Comparison of ENCODE assay signal across 12 cellular contexts in genomic region chr2:39488450-39488849, GRCh38. TPM values are rescaled to one million over a fixed set of nuclear protein-coding genes. Genes with fewer than 3 reads are reported as not detected.
DNase-seq lines count a peak whose midpoint lies in the region; ATAC-seq, FAIRE-seq and TF ChIP-seq lines count a peak whose summit lies in the region.
"Had no signal": no experiment of that assay in that cellular context is flagged by ENCODE, and none has a peak within 500 bp of the region (broad histone marks: within the 10 kb centered on the region; RNA-seq: fewer than 3 reads in every experiment).

No MANE protein-coding gene starts in this region.

- FAIRE-seq in astrocyte (lab: Jason Lieb, UNC): no peak
- no peak for FAIRE-seq in GM12892 (lab: Jason Lieb, UNC)

- H3K4me1 Mint-ChIP-seq in astrocyte (ENCODE audit: low read depth, unreplicated experiment): peaks cover 49% of the 10 kb centered on the region

- no peaks in the 10 kb centered on the region for H3K9me3 Mint-ChIP-seq in astrocyte (ENCODE audit: unreplicated experiment)

- peak overlapping the region; percentile 91 for H3K27ac Mint-ChIP-seq in astrocyte (ENCODE audit: unreplicated experiment)
- H3K27ac Mint-ChIP-seq: activated CD4-positive, alpha-beta T cell treated with anti-CD3 and anti-CD28 coated beads for 36 hours; activated naive CD8-positive, alpha-beta T cell had no signal

- no peaks in the 10 kb centered on the region for H3K79me2 ChIP-seq in astrocyte (ENCODE audit: insufficient read depth, low read length)

- H4K20me1 ChIP-seq in astrocyte (ENCODE audit: insufficient read depth, low read length): no peaks in the 10 kb centered on the region

- no peaks in the 10 kb centered on the region for H3K9me3 ChIP-seq in astrocyte (ENCODE audit: insufficient read depth, low read depth, low read length)

- no peak overlapping the region for H3K4me3 ChIP-seq in astrocyte (ENCODE audit: insufficient read depth, low read depth, low read length)
- H3K4me3 ChIP-seq in kidney epithelial cell (ENCODE audit: low read depth, low read length): no peak overlapping the region

- no peak for TF ChIP-seq POLR2A in GM12892 (IDR thresholded peaks at IDR 0.05; ENCODE audit: low read depth, low read length)

- no peak overlapping the region for H3K4me2 ChIP-seq in astrocyte (ENCODE audit: low read length)

- peaks cover 27% of the 10 kb centered on the region for H3K4me1 ChIP-seq in astrocyte (ENCODE audit: insufficient read depth, low read length)

- no peaks in the 10 kb centered on the region for H3K36me3 Mint-ChIP-seq in astrocyte (ENCODE audit: low read depth, unreplicated experiment)

- no peaks in the 10 kb centered on the region for H3K27me3 ChIP-seq in astrocyte (ENCODE audit: insufficient read depth, low read length)
- no peaks in the 10 kb centered on the region for H3K27me3 ChIP-seq in kidney epithelial cell (ENCODE audit: control insufficient read depth, insufficient read depth, low read length)

- no peak for TF ChIP-seq CTCF in astrocyte (IDR thresholded peaks at IDR 0.05; ENCODE audit: insufficient read depth, low read depth, low read length)
- TF ChIP-seq CTCF in kidney epithelial cell (IDR thresholded peaks at IDR 0.05; ENCODE audit: insufficient read depth, low read length, poor library complexity, severe bottlenecking): no peak

- H2AFZ ChIP-seq in astrocyte (ENCODE audit: low read depth, low read length): peak overlapping the region; percentile 45

- no peak for ATAC-seq in GM18861 (IDR thresholded peaks at IDR 0.05; ENCODE audit: unreplicated experiment)
- ATAC-seq: activated CD4-positive, alpha-beta T cell treated with anti-CD3 and anti-CD28 coated beads for 36 hours had no signal

- H3K36me3 ChIP-seq in astrocyte (ENCODE audit: insufficient read depth, low read length) (no peaks in the 10 kb centered on the region), kidney epithelial cell (ENCODE audit: control insufficient read depth, insufficient read depth, low read length) (no peaks in the 10 kb centered on the region)

- H3K27me3 Mint-ChIP-seq in astrocyte (ENCODE audit: low read depth, unreplicated experiment): no peaks in the 10 kb centered on the region
- H3K27me3 Mint-ChIP-seq: activated naive CD8-positive, alpha-beta T cell had no signal

- DNase-seq in A172 (ENCODE audit: low spot score) (peak; percentile 84), M059J (ENCODE audit: low read depth) (peak; percentile 89), astrocyte (ENCODE audit: low read depth) (peak; percentile 92), kidney epithelial cell (ENCODE audit: low read depth) (peak; percentile 77), UCSD-AML1 (lab: John Stamatoyannopoulos, UW; ENCODE audit: unreplicated experiment) (no peak), NCI-H524 treated with DMSO at 0.1 percent for 48 hours (lab: John Stamatoyannopoulos, UW) (no peak), GM12892 (ENCODE audit: insufficient read length) (no peak)
- DNase-seq: activated CD4-positive, alpha-beta T cell treated with anti-CD3 and anti-CD28 coated beads for 36 hours; left cardiac atrium; NCI-H2029 had no signal

- peak overlapping the region; percentile 62 for H3K27ac ChIP-seq in astrocyte (ENCODE audit: low read depth, low read length)

- no peak overlapping the region for H3K9ac ChIP-seq in astrocyte (ENCODE audit: low read length)

- H3K4me3 Mint-ChIP-seq in astrocyte (ENCODE audit: unreplicated experiment): peak overlapping the region; percentile 34
- H3K4me3 Mint-ChIP-seq: activated CD4-positive, alpha-beta T cell treated with anti-CD3 and anti-CD28 coated beads for 36 hours; activated naive CD8-positive, alpha-beta T cell had no signal

RNA-seq across cellular contexts. Expression of gene MAP4K3, which starts 51.4 kb away (rescaled TPM):
- 29.1 and 32.7 TPM in 2 replicates for total RNA-seq in A172 (2014; rRNA removed; shearing (Covaris generic))
- 12.6 and 21.0 TPM in 2 replicates for total RNA-seq in M059J (2014; rRNA removed; shearing (Covaris generic))
- total RNA-seq in astrocyte: 49.3 and 58.1 TPM in 2 replicates
- total RNA-seq in kidney epithelial cell: 24.5 and 25.7 TPM in 2 replicates
- polyA plus RNA-seq in GM12892 (2012; ENCODE audit: missing spikeins): 3.2 TPM

Comparison
In these comparisons a context has a peak if more than half of its experiments do, and no peak if none do; other contexts are left out.
1. DNase-seq: peak in A172 (single experiment), M059J (single experiment), astrocyte (single experiment) and kidney epithelial cell (single experiment); none in UCSD-AML1 (single experiment), NCI-H524 treated with DMSO at 0.1 percent for 48 hours (single experiment) and GM12892 (single experiment).